Comparison of ENCODE assay signal across 1 cellular context in the genomic region with DNA sequence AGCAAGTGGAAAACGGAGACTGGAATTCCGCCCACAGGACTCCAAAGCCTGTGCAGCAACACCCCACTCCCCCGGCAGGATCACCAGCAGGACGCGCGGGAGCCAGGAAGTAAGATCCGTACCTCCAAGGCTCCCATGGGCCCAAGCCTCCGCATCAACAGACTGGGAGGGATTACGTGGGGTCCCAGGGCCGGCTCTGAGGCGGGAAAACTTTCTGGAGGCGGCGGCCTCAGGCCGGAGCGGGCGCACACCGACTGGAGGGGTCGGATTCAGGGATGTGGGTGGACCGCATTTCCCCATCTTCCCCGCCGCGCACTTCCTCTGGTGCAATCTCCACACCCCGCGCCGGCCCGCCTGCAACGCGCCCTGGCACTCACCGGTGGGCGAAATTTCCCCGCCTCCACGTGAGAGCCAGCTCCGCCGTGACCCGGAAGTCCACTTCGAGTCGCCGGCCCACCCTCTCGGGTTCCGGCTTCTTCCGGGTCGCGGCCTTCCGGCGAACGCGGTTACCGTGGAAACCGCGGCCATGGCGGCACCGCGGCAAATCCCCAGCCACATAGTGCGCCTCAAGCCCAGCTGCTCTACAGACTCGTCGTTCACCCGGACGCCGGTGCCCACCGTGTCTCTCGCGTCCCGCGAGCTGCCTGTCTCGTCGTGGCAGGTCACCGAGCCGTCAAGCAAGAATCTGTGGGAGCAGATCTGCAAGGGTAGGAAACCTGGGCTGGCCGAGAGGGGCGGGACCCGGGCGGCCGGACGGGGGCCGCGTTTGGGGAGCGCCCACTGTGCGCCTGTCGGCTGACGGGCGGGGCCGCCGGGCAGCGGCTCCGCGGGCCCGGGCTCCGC.
TF ChIP-seq lines count a peak whose summit lies in the region.

A gene with protein sequence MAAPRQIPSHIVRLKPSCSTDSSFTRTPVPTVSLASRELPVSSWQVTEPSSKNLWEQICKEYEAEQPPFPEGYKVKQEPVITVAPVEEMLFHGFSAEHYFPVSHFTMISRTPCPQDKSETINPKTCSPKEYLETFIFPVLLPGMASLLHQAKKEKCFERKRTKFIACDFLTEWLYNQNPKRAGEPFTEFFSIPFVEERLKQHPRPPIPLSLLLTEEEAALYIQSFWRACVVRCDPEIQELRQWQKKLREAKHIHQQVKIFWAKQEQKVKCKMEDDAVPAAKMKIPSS (plus strand): TSS at position 491 of the 843 bp plus-strand sequence. CDS start 36 bp downstream, at position 527.
A gene with protein sequence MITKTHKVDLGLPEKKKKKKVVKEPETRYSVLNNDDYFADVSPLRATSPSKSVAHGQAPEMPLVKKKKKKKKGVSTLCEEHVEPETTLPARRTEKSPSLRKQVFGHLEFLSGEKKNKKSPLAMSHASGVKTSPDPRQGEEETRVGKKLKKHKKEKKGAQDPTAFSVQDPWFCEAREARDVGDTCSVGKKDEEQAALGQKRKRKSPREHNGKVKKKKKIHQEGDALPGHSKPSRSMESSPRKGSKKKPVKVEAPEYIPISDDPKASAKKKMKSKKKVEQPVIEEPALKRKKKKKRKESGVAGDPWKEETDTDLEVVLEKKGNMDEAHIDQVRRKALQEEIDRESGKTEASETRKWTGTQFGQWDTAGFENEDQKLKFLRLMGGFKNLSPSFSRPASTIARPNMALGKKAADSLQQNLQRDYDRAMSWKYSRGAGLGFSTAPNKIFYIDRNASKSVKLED (minus strand): TSS at position 447 of the 843 bp plus-strand sequence. CDS start 3,192 bp downstream, outside the sequence.

TF ChIP-seq in K562, 482 proteins besides CTCF, POLR2A, EP300 and RAD21 (continued from another document and continues in another):
- TF ChIP-seq, protein P1, sequence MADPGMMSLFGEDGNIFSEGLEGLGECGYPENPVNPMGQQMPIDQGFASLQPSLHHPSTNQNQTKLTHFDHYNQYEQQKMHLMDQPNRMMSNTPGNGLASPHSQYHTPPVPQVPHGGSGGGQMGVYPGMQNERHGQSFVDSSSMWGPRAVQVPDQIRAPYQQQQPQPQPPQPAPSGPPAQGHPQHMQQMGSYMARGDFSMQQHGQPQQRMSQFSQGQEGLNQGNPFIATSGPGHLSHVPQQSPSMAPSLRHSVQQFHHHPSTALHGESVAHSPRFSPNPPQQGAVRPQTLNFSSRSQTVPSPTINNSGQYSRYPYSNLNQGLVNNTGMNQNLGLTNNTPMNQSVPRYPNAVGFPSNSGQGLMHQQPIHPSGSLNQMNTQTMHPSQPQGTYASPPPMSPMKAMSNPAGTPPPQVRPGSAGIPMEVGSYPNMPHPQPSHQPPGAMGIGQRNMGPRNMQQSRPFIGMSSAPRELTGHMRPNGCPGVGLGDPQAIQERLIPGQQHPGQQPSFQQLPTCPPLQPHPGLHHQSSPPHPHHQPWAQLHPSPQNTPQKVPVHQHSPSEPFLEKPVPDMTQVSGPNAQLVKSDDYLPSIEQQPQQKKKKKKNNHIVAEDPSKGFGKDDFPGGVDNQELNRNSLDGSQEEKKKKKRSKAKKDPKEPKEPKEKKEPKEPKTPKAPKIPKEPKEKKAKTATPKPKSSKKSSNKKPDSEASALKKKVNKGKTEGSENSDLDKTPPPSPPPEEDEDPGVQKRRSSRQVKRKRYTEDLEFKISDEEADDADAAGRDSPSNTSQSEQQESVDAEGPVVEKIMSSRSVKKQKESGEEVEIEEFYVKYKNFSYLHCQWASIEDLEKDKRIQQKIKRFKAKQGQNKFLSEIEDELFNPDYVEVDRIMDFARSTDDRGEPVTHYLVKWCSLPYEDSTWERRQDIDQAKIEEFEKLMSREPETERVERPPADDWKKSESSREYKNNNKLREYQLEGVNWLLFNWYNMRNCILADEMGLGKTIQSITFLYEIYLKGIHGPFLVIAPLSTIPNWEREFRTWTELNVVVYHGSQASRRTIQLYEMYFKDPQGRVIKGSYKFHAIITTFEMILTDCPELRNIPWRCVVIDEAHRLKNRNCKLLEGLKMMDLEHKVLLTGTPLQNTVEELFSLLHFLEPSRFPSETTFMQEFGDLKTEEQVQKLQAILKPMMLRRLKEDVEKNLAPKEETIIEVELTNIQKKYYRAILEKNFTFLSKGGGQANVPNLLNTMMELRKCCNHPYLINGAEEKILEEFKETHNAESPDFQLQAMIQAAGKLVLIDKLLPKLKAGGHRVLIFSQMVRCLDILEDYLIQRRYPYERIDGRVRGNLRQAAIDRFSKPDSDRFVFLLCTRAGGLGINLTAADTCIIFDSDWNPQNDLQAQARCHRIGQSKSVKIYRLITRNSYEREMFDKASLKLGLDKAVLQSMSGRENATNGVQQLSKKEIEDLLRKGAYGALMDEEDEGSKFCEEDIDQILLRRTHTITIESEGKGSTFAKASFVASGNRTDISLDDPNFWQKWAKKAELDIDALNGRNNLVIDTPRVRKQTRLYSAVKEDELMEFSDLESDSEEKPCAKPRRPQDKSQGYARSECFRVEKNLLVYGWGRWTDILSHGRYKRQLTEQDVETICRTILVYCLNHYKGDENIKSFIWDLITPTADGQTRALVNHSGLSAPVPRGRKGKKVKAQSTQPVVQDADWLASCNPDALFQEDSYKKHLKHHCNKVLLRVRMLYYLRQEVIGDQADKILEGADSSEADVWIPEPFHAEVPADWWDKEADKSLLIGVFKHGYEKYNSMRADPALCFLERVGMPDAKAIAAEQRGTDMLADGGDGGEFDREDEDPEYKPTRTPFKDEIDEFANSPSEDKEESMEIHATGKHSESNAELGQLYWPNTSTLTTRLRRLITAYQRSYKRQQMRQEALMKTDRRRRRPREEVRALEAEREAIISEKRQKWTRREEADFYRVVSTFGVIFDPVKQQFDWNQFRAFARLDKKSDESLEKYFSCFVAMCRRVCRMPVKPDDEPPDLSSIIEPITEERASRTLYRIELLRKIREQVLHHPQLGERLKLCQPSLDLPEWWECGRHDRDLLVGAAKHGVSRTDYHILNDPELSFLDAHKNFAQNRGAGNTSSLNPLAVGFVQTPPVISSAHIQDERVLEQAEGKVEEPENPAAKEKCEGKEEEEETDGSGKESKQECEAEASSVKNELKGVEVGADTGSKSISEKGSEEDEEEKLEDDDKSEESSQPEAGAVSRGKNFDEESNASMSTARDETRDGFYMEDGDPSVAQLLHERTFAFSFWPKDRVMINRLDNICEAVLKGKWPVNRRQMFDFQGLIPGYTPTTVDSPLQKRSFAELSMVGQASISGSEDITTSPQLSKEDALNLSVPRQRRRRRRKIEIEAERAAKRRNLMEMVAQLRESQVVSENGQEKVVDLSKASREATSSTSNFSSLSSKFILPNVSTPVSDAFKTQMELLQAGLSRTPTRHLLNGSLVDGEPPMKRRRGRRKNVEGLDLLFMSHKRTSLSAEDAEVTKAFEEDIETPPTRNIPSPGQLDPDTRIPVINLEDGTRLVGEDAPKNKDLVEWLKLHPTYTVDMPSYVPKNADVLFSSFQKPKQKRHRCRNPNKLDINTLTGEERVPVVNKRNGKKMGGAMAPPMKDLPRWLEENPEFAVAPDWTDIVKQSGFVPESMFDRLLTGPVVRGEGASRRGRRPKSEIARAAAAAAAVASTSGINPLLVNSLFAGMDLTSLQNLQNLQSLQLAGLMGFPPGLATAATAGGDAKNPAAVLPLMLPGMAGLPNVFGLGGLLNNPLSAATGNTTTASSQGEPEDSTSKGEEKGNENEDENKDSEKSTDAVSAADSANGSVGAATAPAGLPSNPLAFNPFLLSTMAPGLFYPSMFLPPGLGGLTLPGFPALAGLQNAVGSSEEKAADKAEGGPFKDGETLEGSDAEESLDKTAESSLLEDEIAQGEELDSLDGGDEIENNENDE (IDR thresholded peaks at IDR 0.05; ENCODE audit: low read depth, low read length): no peak
- TF ChIP-seq NELFE (IDR thresholded peaks at IDR 0.05; ENCODE audit: insufficient read depth, insufficient read length): no peak
- no peak for TF ChIP-seq MAFF (IDR thresholded peaks at IDR 0.05; ENCODE audit: low read length)
- TF ChIP-seq SIN3B (IDR thresholded peaks at IDR 0.05; ENCODE audit: low read depth): no peak; the same call in none of the 2 replicates
- TF ChIP-seq ZNF316 (IDR thresholded peaks at IDR 0.05): no peak
- TF ChIP-seq EP400 (IDR thresholded peaks at IDR 0.05): peak; percentile 98
- no peak for TF ChIP-seq ZBTB8A (IDR thresholded peaks at IDR 0.05; ENCODE audit: partially characterized antibody)
- TF ChIP-seq ZFX (CRISPR knock-in tag; IDR thresholded peaks at IDR 0.05): peak; percentile 58; the same call in 1 of the 2 replicates
- TF ChIP-seq ILK (tag; IDR thresholded peaks at IDR 0.05; ENCODE audit: borderline replicate concordance, low read depth): no peak
- TF ChIP-seq MEIS2 (IDR thresholded peaks at IDR 0.05; ENCODE audit: partially characterized antibody): peak; percentile 1
- TF ChIP-seq RFX7 (CRISPR knock-in tag; IDR thresholded peaks at IDR 0.05): no peak
- no peak for TF ChIP-seq FUS (optimal IDR thresholded peaks at IDR 0.05; ENCODE audit: low read depth, low read length)
- TF ChIP-seq TAF7 (tag; IDR thresholded peaks at IDR 0.05): no peak
- TF ChIP-seq ADNP (tag; IDR thresholded peaks at IDR 0.05): no peak
- 0 out of 2 replicates have a peak, but pooled peaks have one; percentile 32 for TF ChIP-seq ERF (CRISPR knock-in tag; IDR thresholded peaks at IDR 0.05)
- TF ChIP-seq CREB3L1 (IDR thresholded peaks at IDR 0.05; ENCODE audit: borderline replicate concordance, low read depth): peak; percentile 56; the same call in 1 of the 2 replicates
- TF ChIP-seq XRCC3 (IDR thresholded peaks at IDR 0.05): no peak
- TF ChIP-seq EGR1 (conservative IDR thresholded peaks at IDR 0.05): peak; percentile 59
- TF ChIP-seq RBM22 (IDR thresholded peaks at IDR 0.05; ENCODE audit: low read depth, low read length, poor library complexity, severe bottlenecking): peak; percentile 78
- peak; percentile 65 for TF ChIP-seq BHLHE40 (IDR thresholded peaks at IDR 0.05; ENCODE audit: low read length)
- TF ChIP-seq ZNF12 (CRISPR knock-in tag; IDR thresholded peaks at IDR 0.05): no peak
- TF ChIP-seq, protein P2, sequence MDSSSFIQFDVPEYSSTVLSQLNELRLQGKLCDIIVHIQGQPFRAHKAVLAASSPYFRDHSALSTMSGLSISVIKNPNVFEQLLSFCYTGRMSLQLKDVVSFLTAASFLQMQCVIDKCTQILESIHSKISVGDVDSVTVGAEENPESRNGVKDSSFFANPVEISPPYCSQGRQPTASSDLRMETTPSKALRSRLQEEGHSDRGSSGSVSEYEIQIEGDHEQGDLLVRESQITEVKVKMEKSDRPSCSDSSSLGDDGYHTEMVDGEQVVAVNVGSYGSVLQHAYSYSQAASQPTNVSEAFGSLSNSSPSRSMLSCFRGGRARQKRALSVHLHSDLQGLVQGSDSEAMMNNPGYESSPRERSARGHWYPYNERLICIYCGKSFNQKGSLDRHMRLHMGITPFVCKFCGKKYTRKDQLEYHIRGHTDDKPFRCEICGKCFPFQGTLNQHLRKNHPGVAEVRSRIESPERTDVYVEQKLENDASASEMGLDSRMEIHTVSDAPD (CRISPR knock-in tag; IDR thresholded peaks at IDR 0.05): no peak
- TF ChIP-seq NR1H2 (CRISPR knock-in tag; IDR thresholded peaks at IDR 0.05): no peak
- TF ChIP-seq ZNF174 (CRISPR knock-in tag; IDR thresholded peaks at IDR 0.05): no peak
- TF ChIP-seq, protein P3, sequence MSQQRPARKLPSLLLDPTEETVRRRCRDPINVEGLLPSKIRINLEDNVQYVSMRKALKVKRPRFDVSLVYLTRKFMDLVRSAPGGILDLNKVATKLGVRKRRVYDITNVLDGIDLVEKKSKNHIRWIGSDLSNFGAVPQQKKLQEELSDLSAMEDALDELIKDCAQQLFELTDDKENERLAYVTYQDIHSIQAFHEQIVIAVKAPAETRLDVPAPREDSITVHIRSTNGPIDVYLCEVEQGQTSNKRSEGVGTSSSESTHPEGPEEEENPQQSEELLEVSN (IDR thresholded peaks at IDR 0.05; ENCODE audit: borderline replicate concordance in 1 of 2, extremely low read depth in 1 of 2, insufficient read depth in 1 of 2, insufficient read length in 1 of 2, low read depth in 1 of 2, low read length in 1 of 2, poor library complexity in 1 of 2, severe bottlenecking in 1 of 2): peak; percentile 37 to 66
- 0 out of 2 replicates have a peak, but pooled peaks have one; percentile 14 for TF ChIP-seq LARP7 (IDR thresholded peaks at IDR 0.05)
- TF ChIP-seq ZNF311 (CRISPR knock-in tag; IDR thresholded peaks at IDR 0.05): no peak
- 0 out of 2 replicates have a peak, but pooled peaks have one; percentile 40 for TF ChIP-seq IRF2 (CRISPR knock-in tag; IDR thresholded peaks at IDR 0.05)
